ENCODE assay signal across 28 cellular contexts in the genomic region with DNA sequence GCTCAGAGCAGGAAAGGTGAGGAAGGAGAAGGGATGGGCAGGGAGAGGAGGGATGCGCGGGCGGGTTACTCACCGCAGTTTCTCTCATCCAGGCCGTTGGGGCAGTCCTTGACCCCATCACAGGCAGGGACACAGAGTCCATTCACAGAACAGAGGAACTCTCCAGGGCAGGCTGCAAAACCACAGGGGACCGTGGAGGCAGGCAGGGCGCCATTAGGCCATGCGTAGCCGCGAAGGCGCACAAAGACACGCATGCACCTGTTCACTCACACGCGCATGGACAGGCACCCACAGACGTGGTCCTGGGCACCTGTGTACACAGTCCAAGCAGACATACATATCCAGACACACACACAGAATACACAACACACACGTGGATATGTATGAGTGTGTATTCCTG. TPM values are rescaled to one million over a fixed set of nuclear protein-coding genes. Genes with fewer than 3 reads are reported as not detected.
DNase-seq lines count a peak whose midpoint lies in the region; ATAC-seq, FAIRE-seq and TF ChIP-seq lines count a peak whose summit lies in the region.
"Had no signal": no experiment of that assay in that cellular context is flagged by ENCODE, and none has a peak within 500 bp of the region (broad histone marks: within the 10 kb centered on the region; RNA-seq: fewer than 3 reads in every experiment).

No MANE protein-coding gene starts in this region.

- H3K4me1 ChIP-seq in HepG2 (ENCODE audit: insufficient read depth, low read length), result peaks cover 22% of the 10 kb centered on the region; the same call in 1 of the 2 replicates
- H3K4me1 ChIP-seq in right lobe of liver, result peaks cover 0 to 2% (median 0%) of the 10 kb centered on the region in 4 donors
- H3K4me1 ChIP-seq: BE2C had no signal

- H2AFZ ChIP-seq in HepG2 (ENCODE audit: low read length), result no peak overlapping the region
- H2AFZ ChIP-seq: GM23338 had no signal

- no peak for TF ChIP-seq CTCF in HepG2 (CRISPR knock-in tag; IDR thresholded peaks at IDR 0.05)
- no peak for TF ChIP-seq CTCF in right lobe of liver (IDR thresholded peaks at IDR 0.05)

- H3K9ac ChIP-seq in HepG2 (ENCODE audit: insufficient read depth, low read depth, low read length), result no peak overlapping the region
- H3K9ac ChIP-seq: BLaER1 treated with 17β-estradiol and CSF1 and Interleukin-3, amounts not matched to agents 10 nM and 100 nM had no signal

- 54% methylated on average over 5 of the region's 16 CpGs for WGBS in HepG2 (ENCODE audit: low lambda C conversion rate)
- WGBS in right lobe of liver (ENCODE audit: insufficient coverage, low coverage, low lambda C conversion rate, missing lambda C conversion rate), result 53% methylated on average over 4 of the region's 16 CpGs

- DNase-seq in NCI-H748 (lab: John Stamatoyannopoulos, UW; ENCODE audit: unreplicated experiment) (peak; percentile 33), NCI-H748 treated with DMSO at 0.1 percent for 48 hours (lab: John Stamatoyannopoulos, UW) (no peak), HepG2 (ENCODE audit: low spot score) (no peak), right lobe of liver (no peak), urothelium cell line (ENCODE audit: low spot score) (no peak)
- DNase-seq: 8988T; ACHN; AML-193; BE2C; CD4-positive, alpha-beta T cell; CD8-positive, alpha-beta memory T cell; DMS 273 treated with DMSO at 0.1 percent for 48 hours; DMS53; DMS79 treated with DMSO at 0.1 percent for 48 hours; GF-D8; H9 had no signal

- POLR2A ChIA-PET in HepG2 (lab: Yijun Ruan, JAX), result no interaction called here

- peaks cover 11% of the 10 kb centered on the region; the same call in 1 of the 2 replicates for H3K9me3 ChIP-seq in HepG2 (ENCODE audit: low read length)
- no peaks in the 10 kb centered on the region for H3K9me3 ChIP-seq in right lobe of liver
- H3K9me3 ChIP-seq: A549, BE2C had no signal

- H3K4me3 ChIP-seq in HepG2 (replicated peaks in 1 of 3; ENCODE audit: insufficient read depth in 1 of 3, low read depth in 2 of 3, low read length in 3 of 3), result no peak overlapping the region
- H3K4me3 ChIP-seq in right lobe of liver, result no peak overlapping the region
- H3K4me3 ChIP-seq: A549; BLaER1 treated with 17β-estradiol and CSF1 and Interleukin-3, amounts not matched to agents 10 nM and 100 nM; GM23338 had no signal

- in situ Hi-C loops in HepG2 (cut with HindIII; ENCODE audit: extremely low pct_ligation_motif_present, low pct_unique_long_range_greater_than_20kb), result no loop called here

- intact Hi-C loops in HepG2 (cut with micrococcal nuclease; ENCODE audit: unreplicated experiment) (no loop called here), right lobe of liver (cut with DNase I) (no loop called here)

- no peaks in the 10 kb centered on the region for H3K36me3 ChIP-seq in HepG2 (replicated peaks in 1 of 2; ENCODE audit: control insufficient read depth in 1 of 2, insufficient read depth in 2 of 2, low read length in 2 of 2)
- no peaks in the 10 kb centered on the region for H3K36me3 ChIP-seq in right lobe of liver
- H3K36me3 ChIP-seq: BE2C; BLaER1 treated with 17β-estradiol and CSF1 and Interleukin-3, amounts not matched to agents 10 nM and 100 nM had no signal

- CTCF ChIA-PET in HepG2 (lab: Yijun Ruan, JAX; ENCODE audit: low intra/inter-chr PET ratio, low total read pairs), result no interaction called here

- ATAC-seq in HepG2, result peak; percentile 24; the same call in 2 of the 3 replicates
- ATAC-seq in right lobe of liver, result no peak
- no peak for ATAC-seq in HG02970 (IDR thresholded peaks at IDR 0.05; ENCODE audit: low FRiP score, unreplicated experiment)
- ATAC-seq: A549, GM23338, HCT116 had no signal

- no peak for FAIRE-seq in HepG2 (lab: Jason Lieb, UNC)
- peak; percentile 81 for FAIRE-seq in urothelium cell line (lab: Jason Lieb, UNC)
- FAIRE-seq: A549, D721Med, GM12891, GM18507 had no signal

- BruUV-seq in HepG2 (replicated peaks; lab: Mats Ljungman, UMichigan), result no TSS peak

- no peak overlapping the region for H3K4me2 ChIP-seq in HepG2 (ENCODE audit: low read depth, low read length)
- H3K4me2 ChIP-seq: A549; BLaER1 treated with 17β-estradiol and CSF1 and Interleukin-3, amounts not matched to agents 10 nM and 100 nM; GM23338 had no signal

- H3K79me2 ChIP-seq in HepG2 (ENCODE audit: insufficient read depth, low read length), result no peaks in the 10 kb centered on the region

- no peak for TF ChIP-seq EP300 in HepG2 (IDR thresholded peaks at IDR 0.05; ENCODE audit: low read depth in 2 of 2, low read length in 2 of 2)
- TF ChIP-seq EP300 in HepG2 (CRISPR knock-in tag; IDR thresholded peaks at IDR 0.05; ENCODE audit: borderline replicate concordance), result no peak

- no peak overlapping the region for H3K27ac ChIP-seq in HepG2 (ENCODE audit: extremely low read length, insufficient read depth, low read length)
- no peak overlapping the region for H3K27ac ChIP-seq in right lobe of liver
- H3K27ac ChIP-seq: A549; BLaER1 treated with 17β-estradiol and CSF1 and Interleukin-3, amounts not matched to agents 10 nM and 100 nM had no signal

- H3K27me3 ChIP-seq in HepG2 (ENCODE audit: control insufficient read depth in 1 of 2, insufficient read depth in 2 of 2, low read length in 2 of 2) (no peaks in the 10 kb centered on the region; a peak in 1 of 5 replicates), right lobe of liver (no peaks in the 10 kb centered on the region)

- no peaks in the 10 kb centered on the region for H4K20me1 ChIP-seq in HepG2 (ENCODE audit: insufficient read depth, low read length)

- TF ChIP-seq POLR2A in HepG2 (IDR thresholded peaks at IDR 0.05; ENCODE audit: insufficient read depth in 1 of 2, low read depth in 2 of 2, low read length in 2 of 2) (no peak), right lobe of liver (IDR thresholded peaks at IDR 0.05) (no peak)

- TF ChIP-seq RAD21 in HepG2 (CRISPR knock-in tag; IDR thresholded peaks at IDR 0.05), result no peak

RNA-seq across cellular contexts. Expression of a gene that starts 23.0 kb away (rescaled TPM):
- 4.5 and 5.3 TPM in 2 replicates for total RNA-seq in HepG2 (2016; rRNA removed; fragmentation: Illumina TruSeq; extraction: Trizol)
- 2.1 and 2.4 TPM in 2 replicates for total RNA-seq in HepG2 (2016; cell fraction: cytosol; rRNA removed; fragmentation: Illumina TruSeq; extraction: Trizol; ENCODE audit: low read depth)
- 3.3 and 4.9 TPM in 2 replicates for total RNA-seq in HepG2 (2016; cell fraction: insoluble cytoplasmic fraction; rRNA removed; fragmentation: Illumina TruSeq; extraction: Trizol)
- total RNA-seq in HepG2 (2016; cell fraction: membrane; rRNA removed; fragmentation: Illumina TruSeq; extraction: Trizol), result 3.7 and 3.8 TPM in 2 replicates
- total RNA-seq in HepG2 (2016; cell fraction: nucleus; rRNA removed; fragmentation: Illumina TruSeq; extraction: Trizol), result 2.9 and 4.4 TPM in 2 replicates
- 11.7 and 17.4 TPM in 2 replicates for polyA plus RNA-seq in HepG2 (2011; rRNA removed)
- 11.0 and 11.5 TPM in 2 replicates for polyA plus RNA-seq in HepG2 (2011; cell fraction: cytosol; rRNA removed)
- polyA plus RNA-seq in HepG2 (2011; cell fraction: nucleus; rRNA removed), result 52.2 and 53.1 TPM in 2 replicates
- 5.3 and 11.6 TPM in 2 replicates for polyA plus RNA-seq in HepG2 (2012)
- 2.5 and 3.1 TPM in 2 replicates for polyA plus RNA-seq in HepG2 (2016; cell fraction: cytosol; fragmentation: Illumina TruSeq; extraction: Trizol; ENCODE audit: low read depth)
- 4.6 and 5.0 TPM in 2 replicates for polyA plus RNA-seq in HepG2 (2016; cell fraction: insoluble cytoplasmic fraction; fragmentation: Illumina TruSeq; extraction: Trizol; ENCODE audit: low read depth)
- polyA plus RNA-seq in HepG2 (2016; cell fraction: membrane; fragmentation: Illumina TruSeq; extraction: Trizol; ENCODE audit: low read depth), result 2.8 and 4.0 TPM in 2 replicates
- polyA plus RNA-seq in HepG2 (2016; cell fraction: nucleus; fragmentation: Illumina TruSeq; extraction: Trizol; ENCODE audit: insufficient read depth, low read depth), result 5.0 and 5.9 TPM in 2 replicates
- polyA minus RNA-seq in HepG2 (2011; rRNA and poly(A)+ RNA removed; ENCODE audit: low replicate concordance), result 0.28 and 24.0 TPM in 2 replicates
- polyA minus RNA-seq in HepG2 (2011; cell fraction: cytosol; rRNA and poly(A)+ RNA removed), result 4.6 and 5.1 TPM in 2 replicates
- polyA minus RNA-seq in HepG2 (2011; cell fraction: nucleus; rRNA and poly(A)+ RNA removed), result 6.8 and 7.3 TPM in 2 replicates
- 1 to 10 TPM; 2.0 to 9.7 (median 4.4) TPM for total RNA-seq in right lobe of liver

RNA-seq across cellular contexts. Expression of a gene that starts 35.0 kb away (rescaled TPM):
- 1.5 and 4.2 TPM in 2 replicates for total RNA-seq in HepG2 (2016; rRNA removed; fragmentation: Illumina TruSeq; extraction: Trizol)
- 1.1 and 1.5 TPM in 2 replicates for total RNA-seq in HepG2 (2016; cell fraction: cytosol; rRNA removed; fragmentation: Illumina TruSeq; extraction: Trizol; ENCODE audit: low read depth)
- 1.5 and 5.2 TPM in 2 replicates for total RNA-seq in HepG2 (2016; cell fraction: insoluble cytoplasmic fraction; rRNA removed; fragmentation: Illumina TruSeq; extraction: Trizol)
- total RNA-seq in HepG2 (2016; cell fraction: membrane; rRNA removed; fragmentation: Illumina TruSeq; extraction: Trizol), result 1.7 and 2.7 TPM in 2 replicates
- total RNA-seq in HepG2 (2016; cell fraction: nucleus; rRNA removed; fragmentation: Illumina TruSeq; extraction: Trizol), result 5.1 and 6.1 TPM in 2 replicates
- 4.8 and 8.5 TPM in 2 replicates for polyA plus RNA-seq in HepG2 (2011; rRNA removed)
- polyA plus RNA-seq in HepG2 (2011; cell fraction: cytosol; rRNA removed), result 5.4 and 5.9 TPM in 2 replicates
- polyA plus RNA-seq in HepG2 (2011; cell fraction: nucleus; rRNA removed), result 16.8 and 19.4 TPM in 2 replicates
- polyA plus RNA-seq in HepG2 (2012), result 4.2 and 6.4 TPM in 2 replicates
- 1.7 TPM in 2 replicates for polyA plus RNA-seq in HepG2 (2016; cell fraction: cytosol; fragmentation: Illumina TruSeq; extraction: Trizol; ENCODE audit: low read depth)
- polyA plus RNA-seq in HepG2 (2016; cell fraction: insoluble cytoplasmic fraction; fragmentation: Illumina TruSeq; extraction: Trizol; ENCODE audit: low read depth), result 2.3 and 2.6 TPM in 2 replicates
- 2.4 and 3.1 TPM in 2 replicates for polyA plus RNA-seq in HepG2 (2016; cell fraction: membrane; fragmentation: Illumina TruSeq; extraction: Trizol; ENCODE audit: low read depth)
- 10.0 and 11.5 TPM in 2 replicates for polyA plus RNA-seq in HepG2 (2016; cell fraction: nucleus; fragmentation: Illumina TruSeq; extraction: Trizol; ENCODE audit: insufficient read depth, low read depth)
- 6.6 TPM in 1 of 2 replicates, not detected in the other for polyA minus RNA-seq in HepG2 (2011; rRNA and poly(A)+ RNA removed; ENCODE audit: low replicate concordance)
- 1.1 and 1.9 TPM in 2 replicates for polyA minus RNA-seq in HepG2 (2011; cell fraction: cytosol; rRNA and poly(A)+ RNA removed)
- 4.0 and 5.2 TPM in 2 replicates for polyA minus RNA-seq in HepG2 (2011; cell fraction: nucleus; rRNA and poly(A)+ RNA removed)
- total RNA-seq in right lobe of liver, result 100 to 1,000 TPM in 1 of 6 experiments, 10 to 100 TPM in 5; 40.7 to 104 (median 60.6) TPM
- total RNA-seq: Daoy, G401, GM23338, H4, H9 had no signal
- polyA plus RNA-seq: A549, CD14-positive monocyte had no signal

RNA-seq across cellular contexts. Expression of a gene that starts 55.0 kb away (rescaled TPM):
- total RNA-seq in HepG2 (2016; rRNA removed; fragmentation: Illumina TruSeq; extraction: Trizol) (94.8 and 133 TPM in 2 replicates), right lobe of liver (100 to 1,000 TPM; 153 to 301 (median 214) TPM)
- 214 and 241 TPM in 2 replicates for total RNA-seq in HepG2 (2016; cell fraction: cytosol; rRNA removed; fragmentation: Illumina TruSeq; extraction: Trizol; ENCODE audit: low read depth)
- total RNA-seq in HepG2 (2016; cell fraction: insoluble cytoplasmic fraction; rRNA removed; fragmentation: Illumina TruSeq; extraction: Trizol), result 83.9 and 129 TPM in 2 replicates
- total RNA-seq in HepG2 (2016; cell fraction: membrane; rRNA removed; fragmentation: Illumina TruSeq; extraction: Trizol), result 236 and 281 TPM in 2 replicates
- 43.0 and 55.9 TPM in 2 replicates for total RNA-seq in HepG2 (2016; cell fraction: nucleus; rRNA removed; fragmentation: Illumina TruSeq; extraction: Trizol)
- 141 and 191 TPM in 2 replicates for polyA plus RNA-seq in HepG2 (2011; rRNA removed)
- 159 and 302 TPM in 2 replicates for polyA plus RNA-seq in HepG2 (2011; cell fraction: cytosol; rRNA removed)
- polyA plus RNA-seq in HepG2 (2011; cell fraction: nucleus; rRNA removed), result 297 and 319 TPM in 2 replicates
- 112 and 147 TPM in 2 replicates for polyA plus RNA-seq in HepG2 (2012)
- polyA plus RNA-seq in HepG2 (2016; cell fraction: cytosol; fragmentation: Illumina TruSeq; extraction: Trizol; ENCODE audit: low read depth), result 221 and 245 TPM in 2 replicates
- 107 and 116 TPM in 2 replicates for polyA plus RNA-seq in HepG2 (2016; cell fraction: insoluble cytoplasmic fraction; fragmentation: Illumina TruSeq; extraction: Trizol; ENCODE audit: low read depth)
- polyA plus RNA-seq in HepG2 (2016; cell fraction: membrane; fragmentation: Illumina TruSeq; extraction: Trizol; ENCODE audit: low read depth), result 209 and 227 TPM in 2 replicates
- polyA plus RNA-seq in HepG2 (2016; cell fraction: nucleus; fragmentation: Illumina TruSeq; extraction: Trizol; ENCODE audit: insufficient read depth, low read depth), result 107 and 117 TPM in 2 replicates
- 17.7 and 144 TPM in 2 replicates for polyA minus RNA-seq in HepG2 (2011; rRNA and poly(A)+ RNA removed; ENCODE audit: low replicate concordance)
- polyA minus RNA-seq in HepG2 (2011; cell fraction: cytosol; rRNA and poly(A)+ RNA removed), result 94.1 and 104 TPM in 2 replicates
- 39.0 and 46.2 TPM in 2 replicates for polyA minus RNA-seq in HepG2 (2011; cell fraction: nucleus; rRNA and poly(A)+ RNA removed)

RNA-seq across cellular contexts. Expression of a gene that starts 55.3 kb away (rescaled TPM):
- 44.1 and 44.6 TPM in 2 replicates for total RNA-seq in HepG2 (2016; rRNA removed; fragmentation: Illumina TruSeq; extraction: Trizol)
- total RNA-seq in HepG2 (2016; cell fraction: cytosol; rRNA removed; fragmentation: Illumina TruSeq; extraction: Trizol; ENCODE audit: low read depth), result 13.7 and 15.5 TPM in 2 replicates
- total RNA-seq in HepG2 (2016; cell fraction: insoluble cytoplasmic fraction; rRNA removed; fragmentation: Illumina TruSeq; extraction: Trizol), result 40.1 and 44.0 TPM in 2 replicates
- 17.1 and 24.3 TPM in 2 replicates for total RNA-seq in HepG2 (2016; cell fraction: membrane; rRNA removed; fragmentation: Illumina TruSeq; extraction: Trizol)
- total RNA-seq in HepG2 (2016; cell fraction: nucleus; rRNA removed; fragmentation: Illumina TruSeq; extraction: Trizol), result 22.6 and 23.7 TPM in 2 replicates
- 63.6 and 86.4 TPM in 2 replicates for polyA plus RNA-seq in HepG2 (2011; rRNA removed)
- polyA plus RNA-seq in HepG2 (2011; cell fraction: cytosol; rRNA removed), result 76.5 and 98.4 TPM in 2 replicates
- polyA plus RNA-seq in HepG2 (2011; cell fraction: nucleus; rRNA removed), result 54.5 and 63.2 TPM in 2 replicates
- 53.9 and 67.5 TPM in 2 replicates for polyA plus RNA-seq in HepG2 (2012)
- 13.5 and 13.9 TPM in 2 replicates for polyA plus RNA-seq in HepG2 (2016; cell fraction: cytosol; fragmentation: Illumina TruSeq; extraction: Trizol; ENCODE audit: low read depth)
- 41.1 and 43.9 TPM in 2 replicates for polyA plus RNA-seq in HepG2 (2016; cell fraction: insoluble cytoplasmic fraction; fragmentation: Illumina TruSeq; extraction: Trizol; ENCODE audit: low read depth)
- polyA plus RNA-seq in HepG2 (2016; cell fraction: membrane; fragmentation: Illumina TruSeq; extraction: Trizol; ENCODE audit: low read depth), result 14.3 and 18.2 TPM in 2 replicates
- 31.5 and 36.8 TPM in 2 replicates for polyA plus RNA-seq in HepG2 (2016; cell fraction: nucleus; fragmentation: Illumina TruSeq; extraction: Trizol; ENCODE audit: insufficient read depth, low read depth)
- polyA minus RNA-seq in HepG2 (2011; rRNA and poly(A)+ RNA removed; ENCODE audit: low replicate concordance), result 30.9 and 77.7 TPM in 2 replicates
- polyA minus RNA-seq in HepG2 (2011; cell fraction: cytosol; rRNA and poly(A)+ RNA removed), result 20.6 and 23.0 TPM in 2 replicates
- polyA minus RNA-seq in HepG2 (2011; cell fraction: nucleus; rRNA and poly(A)+ RNA removed), result 24.1 and 24.4 TPM in 2 replicates
- total RNA-seq in right lobe of liver, result 100 to 1,000 TPM; 223 to 355 (median 321) TPM
- total RNA-seq: CD4-positive, alpha-beta T cell had no signal

Comparison
In these comparisons a context has a peak if more than half of its experiments do, and no peak if none do; other contexts are left out.
1. RNA of a gene that starts 35.0 kb away (total RNA-seq): 40.7 to 104 TPM in right lobe of liver; 1.1 to 6.1 TPM in HepG2; every median in the first group is over 4 times any median in the second.